8 cellular contexts compared by ENCODE assay signal in genomic region chr3:128878556-128879124, GRCh38. TPM values are rescaled to one million over a fixed set of nuclear protein-coding genes. Genes with fewer than 3 reads are reported as not detected.
DNase-seq lines count a peak whose midpoint lies in the region; ATAC-seq, FAIRE-seq and TF ChIP-seq lines count a peak whose summit lies in the region.

No MANE protein-coding gene starts in this region.

- H3K9me3 ChIP-seq in astrocyte (ENCODE audit: insufficient read depth, low read depth, low read length), result no peaks in the 10 kb centered on the region
- H3K9me3 ChIP-seq in gastrocnemius medialis, result no peaks in the 10 kb centered on the region

- in situ Hi-C loops in gastrocnemius medialis (cut with MboI; ENCODE audit: low sequenced_read_pairs in 4 of 4), result loop anchor here in 1 of 4 donors (10.0 kb wide), 1 partner anchor 194 kb away; no protein-coding TSS in a partner anchor

- FAIRE-seq in astrocyte (lab: Jason Lieb, UNC), result no peak

- H3K4me1 Mint-ChIP-seq in activated CD4-positive, alpha-beta T cell treated with anti-CD3 and anti-CD28 coated beads for 36 hours, result peaks cover 59% of the 10 kb centered on the region
- peaks cover 17% of the 10 kb centered on the region for H3K4me1 Mint-ChIP-seq in astrocyte (ENCODE audit: low read depth, unreplicated experiment)

- H3K4me3 ChIP-seq in astrocyte (ENCODE audit: insufficient read depth, low read depth, low read length), result peak overlapping the region; percentile 81
- H3K4me3 ChIP-seq in gastrocnemius medialis, result peak overlapping the region; percentile 64 to 91 (median 77)

- intact Hi-C loops in activated CD4-positive, alpha-beta T cell treated with anti-CD3 and anti-CD28 coated beads for 36 hours (cut with DNase I, micrococcal nuclease), result loop anchor here (1.0 to 10.0 kb wide), 22 partner anchors 32 to 1206 kb away; partner anchors contain the start of genes COPG1 (in 2 of the 2), RPN1 (in 2 of the 2), ABTB1 (in 1 of the 2) and CFAP92 (in 1 of the 2)
- intact Hi-C loops in gastrocnemius medialis (cut with DNase I; ENCODE audit: low total_unique reads), result loop anchor here (1.0 kb wide), 2 partner anchors 152 to 197 kb away; partner anchors contain the start of gene RAB7A

- peak; percentile 45 for ATAC-seq in activated CD4-positive, alpha-beta T cell treated with anti-CD3 and anti-CD28 coated beads for 36 hours
- ATAC-seq in HG02610 (IDR thresholded peaks at IDR 0.05; ENCODE audit: unreplicated experiment) (peak; percentile 18), gastrocnemius medialis (peak; percentile 35 to 51)

- CTCF ChIA-PET in activated CD4-positive, alpha-beta T cell treated with anti-CD3 and anti-CD28 coated beads for 36 hours (lab: Charles Lee), result interaction anchor here (0.6 to 2.4 kb wide), 17 partner anchors 15 to 373 kb away, joined by 3 to 19 read pairs (median 5); no protein-coding TSS in a partner anchor

- H3K36me3 Mint-ChIP-seq in activated CD4-positive, alpha-beta T cell treated with anti-CD3 and anti-CD28 coated beads for 36 hours (ENCODE audit: low read depth), result peaks cover 35% of the 10 kb centered on the region
- H3K36me3 Mint-ChIP-seq in astrocyte (ENCODE audit: low read depth, unreplicated experiment), result no peaks in the 10 kb centered on the region

- peak overlapping the region; percentile 98 for H3K27ac ChIP-seq in astrocyte (ENCODE audit: low read depth, low read length)
- peak overlapping the region; percentile 86 to 96 (median 92) for H3K27ac ChIP-seq in gastrocnemius medialis

- H4K20me1 ChIP-seq in astrocyte (ENCODE audit: insufficient read depth, low read length), result peaks cover 17% of the 10 kb centered on the region

- H3K27me3 ChIP-seq in astrocyte (ENCODE audit: insufficient read depth, low read length), result peaks cover 2% of the 10 kb centered on the region
- H3K27me3 ChIP-seq in gastrocnemius medialis, result no peaks in the 10 kb centered on the region

- H3K36me3 ChIP-seq in astrocyte (ENCODE audit: insufficient read depth, low read length), result peaks cover 6% of the 10 kb centered on the region
- no peaks in the 10 kb centered on the region for H3K36me3 ChIP-seq in gastrocnemius medialis

- H3K4me2 ChIP-seq in astrocyte (ENCODE audit: low read length), result peak overlapping the region; percentile 90

- H3K9ac ChIP-seq in astrocyte (ENCODE audit: low read length), result peak overlapping the region; percentile 94

- TF ChIP-seq CTCF in astrocyte (IDR thresholded peaks at IDR 0.05; ENCODE audit: insufficient read depth, low read depth, low read length), result no peak
- TF ChIP-seq CTCF in gastrocnemius medialis (IDR thresholded peaks at IDR 0.05 in 4 of 5, conservative IDR thresholded peaks at IDR 0.05 in 1 of 5), result no peak

- H3K27me3 Mint-ChIP-seq in activated CD4-positive, alpha-beta T cell treated with anti-CD3 and anti-CD28 coated beads for 36 hours, result no peaks in the 10 kb centered on the region
- peaks cover 7% of the 10 kb centered on the region for H3K27me3 Mint-ChIP-seq in astrocyte (ENCODE audit: low read depth, unreplicated experiment)

- POLR2A ChIA-PET in activated CD4-positive, alpha-beta T cell treated with anti-CD3 and anti-CD28 coated beads for 36 hours (lab: Charles Lee), result interaction anchor here (0.6 to 1.8 kb wide), 13 partner anchors 10 to 437 kb away, joined by 3 to 8 read pairs (median 4); partner anchors contain the start of genes COPG1, RAB43 and RPN1

- H3K27ac Mint-ChIP-seq in activated CD4-positive, alpha-beta T cell treated with anti-CD3 and anti-CD28 coated beads for 36 hours, result peak overlapping the region; percentile 99
- peak overlapping the region; percentile 99 for H3K27ac Mint-ChIP-seq in astrocyte (ENCODE audit: unreplicated experiment)

- no peaks in the 10 kb centered on the region for H3K9me3 Mint-ChIP-seq in activated CD4-positive, alpha-beta T cell treated with anti-CD3 and anti-CD28 coated beads for 36 hours (ENCODE audit: low read depth)
- no peaks in the 10 kb centered on the region for H3K9me3 Mint-ChIP-seq in astrocyte (ENCODE audit: unreplicated experiment)

- H3K4me1 ChIP-seq in astrocyte (ENCODE audit: insufficient read depth, low read length) (peaks cover 16% of the 10 kb centered on the region), gastrocnemius medialis (peaks cover 59 to 65% of the 10 kb centered on the region in 2 donors)

- no peak for TF ChIP-seq POLR2A in gastrocnemius medialis (IDR thresholded peaks at IDR 0.05)

- H3K79me2 ChIP-seq in astrocyte (ENCODE audit: insufficient read depth, low read length), result peaks cover 57% of the 10 kb centered on the region

- H3K4me3 Mint-ChIP-seq in activated CD4-positive, alpha-beta T cell treated with anti-CD3 and anti-CD28 coated beads for 36 hours, result peak overlapping the region; percentile 97
- H3K4me3 Mint-ChIP-seq in astrocyte (ENCODE audit: unreplicated experiment), result peak overlapping the region; percentile 89

- peak; percentile 37 for DNase-seq in activated CD4-positive, alpha-beta T cell treated with anti-CD3 and anti-CD28 coated beads for 36 hours
- no peak for DNase-seq in activated CD4-positive, alpha-beta T cell treated with anti-CD3 and anti-CD28 coated beads, Interleukin-2, amount 50 U/mL, for 4 hours
- DNase-seq in NCI-H69 (lab: John Stamatoyannopoulos, UW) (peak; percentile 18), astrocyte (ENCODE audit: low read depth) (peak; percentile 66), hepatic stellate cell (ENCODE audit: low spot score) (peak; percentile 69), gastrocnemius medialis (no peak), ecto neural progenitor cell (ENCODE audit: low spot score) (no peak)

- H2AFZ ChIP-seq in astrocyte (ENCODE audit: low read depth, low read length), result peak overlapping the region; percentile 73

RNA-seq across cellular contexts. Expression of gene ACAD9, which starts 0.8 kb away (rescaled TPM):
- 10 to 100 TPM; 60.0 to 70.7 TPM for total RNA-seq in activated CD4-positive, alpha-beta T cell treated with anti-CD3 and anti-CD28 coated beads for 36 hours
- 32.4 and 33.3 TPM in 2 replicates for total RNA-seq in astrocyte
- 10 to 100 TPM; 26.3 to 43.0 (median 37.5) TPM for total RNA-seq in gastrocnemius medialis

Comparison
In these comparisons a context has a peak if more than half of its experiments do, and no peak if none do; other contexts are left out.
1. DNase-seq: peak in activated CD4-positive, alpha-beta T cell treated with anti-CD3 and anti-CD28 coated beads for 36 hours (single experiment), NCI-H69 (single experiment), astrocyte (single experiment) and hepatic stellate cell (single experiment); none in activated CD4-positive, alpha-beta T cell treated with anti-CD3 and anti-CD28 coated beads, Interleukin-2, amount 50 U/mL, for 4 hours (0 of 2), gastrocnemius medialis (0 of 2) and ecto neural progenitor cell (single experiment).
2. Peak in every context shown above with its lines, with median percentiles within 50 percentile points of each other: ATAC-seq.